ENCODE assay signal across 8 cellular contexts in the genomic region with DNA sequence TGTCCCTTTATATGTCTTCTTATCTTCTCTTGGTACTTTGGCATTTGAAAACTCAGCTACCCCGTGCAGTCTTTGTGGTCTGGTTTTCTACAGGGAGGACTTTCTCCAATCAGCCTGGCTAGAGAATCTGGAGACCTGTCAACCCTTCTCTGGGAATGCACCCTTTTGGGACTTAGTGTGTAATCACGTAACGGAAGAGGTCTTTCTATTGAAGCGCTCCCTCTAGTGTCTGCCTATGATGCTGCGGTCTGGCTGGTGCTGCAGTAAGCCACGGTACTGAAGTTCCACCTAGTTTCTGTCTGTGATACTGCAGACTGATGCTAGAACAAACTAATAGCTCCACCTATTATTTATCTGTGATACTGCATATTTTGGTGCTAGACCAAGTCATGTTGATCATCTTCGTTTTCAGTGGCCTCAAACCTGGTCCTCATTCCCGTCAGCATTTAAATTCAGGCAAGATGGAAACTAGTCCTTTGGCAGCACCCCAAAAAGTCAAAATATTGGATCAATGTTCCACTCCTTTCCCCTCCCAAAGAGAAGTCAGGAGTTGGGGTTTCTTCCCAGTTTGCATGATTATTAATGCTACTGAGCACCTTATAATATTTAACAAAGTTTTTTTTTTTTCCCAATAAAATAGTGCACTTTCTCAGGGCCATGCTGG. TPM values are rescaled to one million over a fixed set of nuclear protein-coding genes. Genes with fewer than 3 reads are reported as not detected.
A peak's percentile ranks its signal among the peaks of the same experiment; 100 is the strongest.
DNase-seq lines count a peak whose midpoint lies in the region; ATAC-seq and TF ChIP-seq lines count a peak whose summit lies in the region.

No MANE protein-coding gene starts in this region.

- peaks cover 0 to under 1% (median 0%) of the 10 kb centered on the region in 5 donors for H3K36me3 Mint-ChIP-seq in naive thymus-derived CD4-positive, alpha-beta T cell

- H3K9me3 ChIP-seq in DND-41 (ENCODE audit: insufficient read depth, low read length, severe bottlenecking) (peaks cover 4% of the 10 kb centered on the region), OCI-LY1 (ENCODE audit: low read length) (no peaks in the 10 kb centered on the region)
- H3K9me3 ChIP-seq in naive thymus-derived CD4-positive, alpha-beta T cell (ENCODE audit: control insufficient read depth in 2 of 3, low read length in 3 of 3), result peaks cover 0 to 3% (median 0%) of the 10 kb centered on the region in 3 experiments

- H3K4me1 ChIP-seq in DND-41 (ENCODE audit: insufficient read depth, low read length), result peaks cover 16% of the 10 kb centered on the region
- no peaks in the 10 kb centered on the region for H3K4me1 ChIP-seq in OCI-LY1 (ENCODE audit: insufficient read depth, low read length, severe bottlenecking)
- no peaks in the 10 kb centered on the region for H3K4me1 ChIP-seq in naive thymus-derived CD4-positive, alpha-beta T cell (ENCODE audit: control insufficient read depth in 2 of 2, insufficient read depth in 2 of 2, low read length in 2 of 2)

- H3K27ac Mint-ChIP-seq in naive thymus-derived CD4-positive, alpha-beta T cell, result peak overlapping the region in 4 of 9 donors; percentile 3 to 75 (median 20)

- H2AFZ ChIP-seq in DND-41 (ENCODE audit: low read depth, low read length), result peak overlapping the region; percentile 42; the same call in 1 of the 2 replicates
- no peak overlapping the region for H2AFZ ChIP-seq in OCI-LY1 (ENCODE audit: low read length)

- intact Hi-C loops in naive thymus-derived CD4-positive, alpha-beta T cell (cut with micrococcal nuclease), result loop anchor here (1.0 to 5.0 kb wide), 6 partner anchors 36 to 286 kb away; partner anchors contain the start of gene NSFL1C (in 1 of the 2)

- H3K4me2 ChIP-seq in DND-41 (ENCODE audit: insufficient read depth, low read length) (no peak overlapping the region), OCI-LY1 (ENCODE audit: low read length) (no peak overlapping the region)

- H3K9ac ChIP-seq in DND-41 (ENCODE audit: low read depth, low read length) (no peak overlapping the region), OCI-LY1 (ENCODE audit: low read length) (no peak overlapping the region)

- TF ChIP-seq EP300 in Ishikawa (IDR thresholded peaks at IDR 0.05; ENCODE audit: borderline replicate concordance), result no peak

- peak; percentile 71 for TF ChIP-seq RAD21 in Ishikawa (IDR thresholded peaks at IDR 0.05; ENCODE audit: low read depth)

- H3F3A ChIP-seq in OCI-LY1 (ENCODE audit: insufficient read depth, low read length), result no peaks in the 10 kb centered on the region

- peaks cover 0 to 17% (median 2%) of the 10 kb centered on the region in 11 donors for H3K9me3 Mint-ChIP-seq in naive thymus-derived CD4-positive, alpha-beta T cell

- H3K27me3 Mint-ChIP-seq in naive thymus-derived CD4-positive, alpha-beta T cell, result peaks cover 9 to 61% (median 31%) of the 10 kb centered on the region in 5 donors

- H3K4me1 Mint-ChIP-seq in naive thymus-derived CD4-positive, alpha-beta T cell, result peaks cover 3 to 8% (median 4%) of the 10 kb centered on the region in 7 donors

- H3K79me2 ChIP-seq in DND-41 (ENCODE audit: insufficient read depth, low read length), result no peaks in the 10 kb centered on the region
- no peaks in the 10 kb centered on the region for H3K79me2 ChIP-seq in OCI-LY1 (ENCODE audit: insufficient read depth, low read length)

- H3K36me3 ChIP-seq in DND-41 (ENCODE audit: insufficient read depth, low read length), result no peaks in the 10 kb centered on the region
- no peaks in the 10 kb centered on the region for H3K36me3 ChIP-seq in OCI-LY1 (ENCODE audit: insufficient read depth, low read length)
- H3K36me3 ChIP-seq in naive thymus-derived CD4-positive, alpha-beta T cell (ENCODE audit: control insufficient read depth in 2 of 3, insufficient read depth in 3 of 3, low read length in 3 of 3), result no peaks in the 10 kb centered on the region

- H3K27ac ChIP-seq in DND-41 (ENCODE audit: low read length) (no peak overlapping the region), OCI-LY1 (ENCODE audit: low read depth, low read length, poor library complexity, severe bottlenecking) (no peak overlapping the region)
- no peak overlapping the region for H3K27ac ChIP-seq in naive thymus-derived CD4-positive, alpha-beta T cell (ENCODE audit: low read depth, low read length)

- POLR2A ChIA-PET in naive thymus-derived CD4-positive, alpha-beta T cell (lab: Charles Lee), result no interaction called here

- H3K4me3 Mint-ChIP-seq in naive thymus-derived CD4-positive, alpha-beta T cell, result peak overlapping the region in 1 of 10 donors; percentile 51

- H3K4me3 ChIP-seq in DND-41 (ENCODE audit: low read depth in 1 of 2, low read length in 2 of 2), result no peak overlapping the region
- no peak overlapping the region for H3K4me3 ChIP-seq in OCI-LY1 (ENCODE audit: low read depth, low read length, poor library complexity, severe bottlenecking)
- no peak overlapping the region for H3K4me3 ChIP-seq in epithelial cell of proximal tubule (ENCODE audit: low read depth, low read length)
- H3K4me3 ChIP-seq in naive thymus-derived CD4-positive, alpha-beta T cell (ENCODE audit: low read length), result no peak overlapping the region

- no peaks in the 10 kb centered on the region for H3K9me2 ChIP-seq in OCI-LY1 (ENCODE audit: low read depth, low read length)

- peaks cover 7% of the 10 kb centered on the region for H3K27me3 ChIP-seq in DND-41 (ENCODE audit: insufficient read depth, low read length, poor library complexity)
- 0 out of 2 replicates have a peak, but pooled peaks cover 3% of the 10 kb centered on the region for H3K27me3 ChIP-seq in OCI-LY1 (ENCODE audit: insufficient read depth, low read length)
- peaks cover 0 to 6% of the 10 kb centered on the region in 2 donors for H3K27me3 ChIP-seq in naive thymus-derived CD4-positive, alpha-beta T cell (ENCODE audit: control insufficient read depth in 2 of 2, insufficient read depth in 2 of 2, low read length in 2 of 2)

- CTCF ChIA-PET in naive thymus-derived CD4-positive, alpha-beta T cell (lab: Charles Lee), result interaction anchor here (0.6 to 2.3 kb wide), 18 partner anchors 8 to 376 kb away, joined by 3 to 7 read pairs (median 3); no protein-coding TSS in a partner anchor

- ATAC-seq in DND-41 (ENCODE audit: insufficient read depth, low read depth) (peak; percentile 99), GM21723 (IDR thresholded peaks at IDR 0.05; ENCODE audit: unreplicated experiment) (peak; percentile 99)
- peak; percentile 100 for ATAC-seq in naive thymus-derived CD4-positive, alpha-beta T cell

- TF ChIP-seq CTCF in DND-41 (IDR thresholded peaks at IDR 0.05; ENCODE audit: borderline replicate concordance, extremely low read depth, low read length, poor library complexity, severe bottlenecking), result peak; percentile 99
- peak; percentile 99 for TF ChIP-seq CTCF in OCI-LY1 (IDR thresholded peaks at IDR 0.05; ENCODE audit: low read length)
- TF ChIP-seq CTCF in epithelial cell of proximal tubule (conservative IDR thresholded peaks at IDR 0.05; ENCODE audit: low read depth, low read length), result peak; percentile 100

- DNase-seq in DND-41 (peak; percentile 85), epithelial cell of proximal tubule (ENCODE audit: low read depth) (peak; percentile 85)
- peak; percentile 41 for DNase-seq in activated CD8-positive, alpha-beta memory T cell treated with anti-CD3 and anti-CD28 coated beads, Interleukin-2, amount 50 U/mL, for 24 hours (ENCODE audit: extremely low read depth)
- DNase-seq in naive thymus-derived CD4-positive, alpha-beta T cell, result peak; percentile 31 to 81 (median 78)
- peak; percentile 51 to 82 (median 70) for DNase-seq in stimulated activated naive CD4-positive, alpha-beta T cell (lab: John Stamatoyannopoulos, UW)

- H4K20me1 ChIP-seq in DND-41 (ENCODE audit: insufficient read depth, low read length), result no peaks in the 10 kb centered on the region
- no peaks in the 10 kb centered on the region for H4K20me1 ChIP-seq in OCI-LY1 (ENCODE audit: insufficient read depth, low read length)

TF ChIP-seq in Ishikawa, 13 proteins besides CTCF, POLR2A, EP300 and RAD21 (continues in another document):
- TF ChIP-seq TEAD4 (IDR thresholded peaks at IDR 0.05), result no peak
- TF ChIP-seq FOXM1 (IDR thresholded peaks at IDR 0.05; ENCODE audit: borderline replicate concordance, low read depth), result no peak
- TF ChIP-seq USF1 (IDR thresholded peaks at IDR 0.05), result no peak
- no peak for TF ChIP-seq EGR1 (IDR thresholded peaks at IDR 0.05)
- TF ChIP-seq CEBPB (IDR thresholded peaks at IDR 0.05), result no peak

RNA-seq across cellular contexts. Expression of gene SIRPB2, which starts 12.5 kb away (rescaled TPM):
- total RNA-seq in epithelial cell of proximal tubule, result 0.29 TPM in 1 of 2 replicates, not detected in the other
- total RNA-seq in naive thymus-derived CD4-positive, alpha-beta T cell, result 10 to 100 TPM in 1 of 5 experiments, 1 to 10 TPM in 1, under 1 TPM in 2, not detected in 1; 0.30 to 29.0 (median 1.1) TPM
- under 1 TPM in 1 of 2 donors, not detected in 1; 0.07 TPM for polyA plus RNA-seq in naive thymus-derived CD4-positive, alpha-beta T cell

RNA-seq across cellular contexts. Expression of gene NSFL1C, which starts 37.0 kb away (rescaled TPM):
- total RNA-seq in epithelial cell of proximal tubule, result 58.6 and 61.6 TPM in 2 replicates
- total RNA-seq in naive thymus-derived CD4-positive, alpha-beta T cell, result 10 to 100 TPM; 59.3 to 80.0 (median 64.7) TPM
- polyA plus RNA-seq in naive thymus-derived CD4-positive, alpha-beta T cell, result 10 to 100 TPM; 80.4 to 81.8 TPM

RNA-seq across cellular contexts. Expression of gene SIRPD, which starts 53.8 kb away (rescaled TPM):
- total RNA-seq in epithelial cell of proximal tubule, result 0.51 TPM in 1 of 2 replicates, not detected in the other
- total RNA-seq in naive thymus-derived CD4-positive, alpha-beta T cell, result 1 to 10 TPM in 1 of 5 experiments, under 1 TPM in 4; 0.16 to 1.9 (median 0.34) TPM
- not detected for polyA plus RNA-seq in naive thymus-derived CD4-positive, alpha-beta T cell
